In the genomic region with DNA sequence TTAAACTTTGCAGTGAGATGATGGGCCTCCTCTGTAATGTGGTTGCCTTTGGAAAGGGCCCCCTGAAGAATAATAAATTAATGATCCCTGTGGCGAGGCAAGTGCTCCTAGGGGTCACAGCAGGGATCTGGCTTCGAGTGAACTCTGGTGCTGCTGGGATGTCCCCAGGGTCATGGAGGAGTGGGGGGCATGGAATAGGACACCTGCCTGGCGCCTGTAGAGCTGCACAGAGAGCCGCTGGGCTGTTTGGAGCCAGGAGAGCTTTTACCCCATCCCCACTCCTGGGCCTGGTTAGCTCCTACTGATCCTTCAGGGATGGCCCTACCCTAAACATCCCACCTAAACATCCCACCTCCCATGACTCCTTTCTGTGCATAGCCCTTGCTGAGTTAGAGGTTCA, we compare ENCODE assay signal across 27 cellular contexts.
"Had no signal": no experiment of that assay in that cellular context is flagged by ENCODE, and none has a peak within 500 bp of the region (broad histone marks: within the 10 kb centered on the region; RNA-seq: fewer than 3 reads in every experiment).

No MANE protein-coding gene starts in this region.

- H3K9me3 Mint-ChIP-seq: naive thymus-derived CD4-positive, alpha-beta T cell; natural killer cell; nephron; neural progenitor cell; stimulated activated naive B cell treated with anti-CD40 and anti-IgM and Interleukin-4, amounts not matched to agents 10 μg/mL and 1 μg/mL and 100 μg/mL, for 72 hours; type B pancreatic cell had no signal

- H3K9ac ChIP-seq: neural progenitor cell, parathyroid adenoma had no signal

- H3K4me2 ChIP-seq: neural progenitor cell had no signal

- DNase-seq: naive thymus-derived CD4-positive, alpha-beta T cell; natural killer cell; occipital lobe; ovary; posterior cingulate gyrus; psoas muscle; right cardiac atrium; right lobe of liver; sigmoid colon; small intestine; stimulated activated CD4-positive, alpha-beta T cell treated with anti-CD3 and anti-CD28 coated beads, Interleukin-15, amount 100 ng/mL, for 24 hours; stimulated activated CD4-positive, alpha-beta T cell treated with anti-CD3 and anti-CD28 coated beads, Interleukin-2, amount 100 ng/mL, for 24 hours; stimulated activated CD4-positive, alpha-beta T cell treated with anti-CD3 and anti-CD28 coated beads, Interleukin-2, amount 100 ng/mL, for 48 hours; stimulated activated CD4-positive, alpha-beta T cell treated with anti-CD3 and anti-CD28 coated beads, Interleukin-4, amount 100 ng/mL, for 24 hours; stimulated activated naive B cell treated with anti-CD40 and anti-IgM and Interleukin-4, amounts not matched to agents 10 μg/mL and 1 μg/mL and 100 μg/mL, for 72 hours; stimulated activated naive CD4-positive, alpha-beta T cell treated with Interleukin-2 at 50 U/mL for 16 hours; stomach; tibial artery; transverse colon; upper lobe of right lung; uterus had no signal

- H3K27ac Mint-ChIP-seq: naive thymus-derived CD4-positive, alpha-beta T cell; natural killer cell; nephron; neural progenitor cell; progenitor cell of endocrine pancreas; stimulated activated effector memory CD8-positive, alpha-beta T cell treated with anti-CD3 and anti-CD28 coated beads, Interleukin-12 subunit alpha, Interleukin-12 subunit beta, amount 100 ng/mL, for 72 hours; stimulated activated naive B cell treated with anti-CD40 and anti-IgM and Interleukin-4, amounts not matched to agents 10 μg/mL and 1 μg/mL and 100 μg/mL, for 72 hours; type B pancreatic cell had no signal

- H2AFZ ChIP-seq: neural progenitor cell, parathyroid adenoma had no signal

- ATAC-seq: naive thymus-derived CD4-positive, alpha-beta T cell; natural killer cell; psoas muscle; right cardiac atrium; stimulated activated effector memory CD8-positive, alpha-beta T cell treated with anti-CD3 and anti-CD28 coated beads, Interleukin-12 subunit alpha, Interleukin-12 subunit beta, amount 100 ng/mL, for 72 hours; stimulated activated naive B cell treated with anti-CD40 and anti-IgM and Interleukin-4, amounts not matched to agents 10 μg/mL and 1 μg/mL and 100 μg/mL, for 72 hours; upper lobe of right lung had no signal

- H3K27ac ChIP-seq: neural progenitor cell, ovary, parathyroid adenoma, psoas muscle, right lobe of liver, stomach, tibial artery, transverse colon, upper lobe of right lung, uterus had no signal

- H3K36me3 ChIP-seq: neural progenitor cell, ovary, right lobe of liver, sigmoid colon, stomach, tibial artery, transverse colon, upper lobe of right lung, uterus had no signal

- H3K27me3 Mint-ChIP-seq: progenitor cell of endocrine pancreas had no signal

- H3K4me1 ChIP-seq: parathyroid adenoma, stomach, tibial artery, transverse colon, upper lobe of right lung, uterus had no signal

- H3K9me3 ChIP-seq: ovary, psoas muscle, right lobe of liver, sigmoid colon, stomach, tibial artery, transverse colon, upper lobe of right lung, uterus had no signal

- H3K4me3 ChIP-seq: neural progenitor cell, ovary, psoas muscle, right lobe of liver, sigmoid colon, stomach, tibial artery, transverse colon, upper lobe of right lung, uterus had no signal

- H3K27me3 ChIP-seq: neural progenitor cell, ovary, right lobe of liver, sigmoid colon, transverse colon, upper lobe of right lung, uterus had no signal

- H3K4me3 Mint-ChIP-seq: naive thymus-derived CD4-positive, alpha-beta T cell; natural killer cell; nephron; neural progenitor cell; stimulated activated effector memory CD8-positive, alpha-beta T cell treated with anti-CD3 and anti-CD28 coated beads, Interleukin-12 subunit alpha, Interleukin-12 subunit beta, amount 100 ng/mL, for 72 hours; stimulated activated naive B cell treated with anti-CD40 and anti-IgM and Interleukin-4, amounts not matched to agents 10 μg/mL and 1 μg/mL and 100 μg/mL, for 72 hours; type B pancreatic cell had no signal
